ENCODE assay signal across 1 cellular context in genomic region chr2:188145885-188146284, GRCh38.
TF ChIP-seq lines count a peak whose summit lies in the region.

No MANE protein-coding gene starts in this region.

TF ChIP-seq in GM23338, 12 proteins besides CTCF, POLR2A, EP300 and RAD21 (continued from another document):
- TF ChIP-seq REST (IDR thresholded peaks at IDR 0.05; ENCODE audit: unreplicated experiment), result no peak
- TF ChIP-seq ETS1 (IDR thresholded peaks at IDR 0.05), result no peak
- TF ChIP-seq CREB1 (CRISPR knock-in tag; IDR thresholded peaks at IDR 0.05; ENCODE audit: low read depth), result no peak
- no peak for TF ChIP-seq ZNF331 (CRISPR knock-in tag; IDR thresholded peaks at IDR 0.05; ENCODE audit: low read depth)
- no peak for TF ChIP-seq EZH2 (IDR thresholded peaks at IDR 0.05; ENCODE audit: low read depth, unreplicated experiment)
- TF ChIP-seq EZH2phosphoT487 (IDR thresholded peaks at IDR 0.05; ENCODE audit: unreplicated experiment), result no peak
- TF ChIP-seq POLR2AphosphoS5 (IDR thresholded peaks at IDR 0.05; ENCODE audit: low read depth), result no peak
- TF ChIP-seq ZNF462 (CRISPR knock-in tag; IDR thresholded peaks at IDR 0.05), result no peak
- TF ChIP-seq ZNF114 (CRISPR knock-in tag; IDR thresholded peaks at IDR 0.05), result no peak
TF ChIP-seq in GM23338: peak in this region for 0.
